Comparison of ENCODE assay signal across 9 cellular contexts in genomic region chr1:29239142-29239541, GRCh38. TPM values are rescaled to one million over a fixed set of nuclear protein-coding genes. Genes with fewer than 3 reads are reported as not detected.
DNase-seq lines count a peak whose midpoint lies in the region; ATAC-seq, FAIRE-seq and TF ChIP-seq lines count a peak whose summit lies in the region.
"Had no signal": no experiment of that assay in that cellular context is flagged by ENCODE, and none has a peak within 500 bp of the region (broad histone marks: within the 10 kb centered on the region; RNA-seq: fewer than 3 reads in every experiment).

No MANE protein-coding gene starts in this region.

- H3K4me1 ChIP-seq in GM23248 (ENCODE audit: insufficient read depth), result peaks cover 10% of the 10 kb centered on the region; the same call in 1 of the 2 replicates
- H3K4me1 ChIP-seq in gastrocnemius medialis, result peaks cover 6 to 7% of the 10 kb centered on the region in 2 donors
- H3K4me1 ChIP-seq in Karpas-422 (ENCODE audit: low read length), result peaks cover 16% of the 10 kb centered on the region

- no peak overlapping the region for H3K27ac Mint-ChIP-seq in immature natural killer cell

- no peaks in the 10 kb centered on the region for H3K79me2 ChIP-seq in GM23248 (ENCODE audit: insufficient read depth)
- no peaks in the 10 kb centered on the region for H3K79me2 ChIP-seq in Karpas-422 (ENCODE audit: low read length)

- DNase-seq in GM23248 (peak; percentile 45), SW480 (ENCODE audit: low spot score) (peak; percentile 90), immature natural killer cell (no peak), gastrocnemius medialis (no peak), RCC 7860 (ENCODE audit: low spot score) (no peak), Karpas-422 (no peak), cerebellar cortex (ENCODE audit: low spot score) (no peak)
- DNase-seq: activated CD4-positive, alpha-beta T cell treated with anti-CD3 and anti-CD28 coated beads for 4 hours had no signal

- H3K9ac ChIP-seq in GM23248 (no peak overlapping the region), Karpas-422 (ENCODE audit: low read length) (no peak overlapping the region)

- intact Hi-C loops in gastrocnemius medialis (cut with DNase I; ENCODE audit: low total_unique reads), result loop anchor here (2.0 to 10.0 kb wide), 5 partner anchors 213 to 1288 kb away; no protein-coding TSS in a partner anchor

- H3K36me3 ChIP-seq in GM23248 (ENCODE audit: low read depth) (no peaks in the 10 kb centered on the region), gastrocnemius medialis (no peaks in the 10 kb centered on the region), Karpas-422 (ENCODE audit: insufficient read depth, low read length) (no peaks in the 10 kb centered on the region)

- H3K36me3 Mint-ChIP-seq in immature natural killer cell, result peaks cover 0 to 6% (median 3%) of the 10 kb centered on the region in 3 donors

- WGBS in GM23248 (ENCODE audit: low coverage in 1 of 2, low lambda C conversion rate in 2 of 2, missing lambda C conversion rate in 2 of 2), 2 experiments, result 73 to 80% methylated on average over 7 of the region's 7 CpGs

- no peak overlapping the region for H3K4me2 ChIP-seq in GM23248 (ENCODE audit: unreplicated experiment)
- H3K4me2 ChIP-seq in Karpas-422 (ENCODE audit: low read depth, low read length, poor library complexity, severe bottlenecking), result no peak overlapping the region

- H4K20me1 ChIP-seq in GM23248 (ENCODE audit: insufficient read depth) (no peaks in the 10 kb centered on the region), Karpas-422 (ENCODE audit: insufficient read depth, low read depth, low read length) (no peaks in the 10 kb centered on the region)

- H3K9me3 Mint-ChIP-seq in immature natural killer cell, result peaks cover 0 to 6% (median 0%) of the 10 kb centered on the region in 6 donors

- H3K27ac ChIP-seq in GM23248 (no peak overlapping the region), gastrocnemius medialis (peak overlapping the region in 3 of 4 donors; percentile 78 to 87 (median 80)), Karpas-422 (ENCODE audit: low read length) (no peak overlapping the region)

- peaks cover 13 to 33% (median 31%) of the 10 kb centered on the region in 3 donors for H3K27me3 Mint-ChIP-seq in immature natural killer cell (ENCODE audit: low read depth in 3 of 3)

- no peaks in the 10 kb centered on the region for H3K27me3 ChIP-seq in GM23248 (replicated peaks; ENCODE audit: insufficient read depth)
- H3K27me3 ChIP-seq in gastrocnemius medialis, result no peaks in the 10 kb centered on the region
- H3K27me3 ChIP-seq in Karpas-422 (ENCODE audit: low read length), result no peaks in the 10 kb centered on the region

- H2AFZ ChIP-seq in GM23248, result no peak overlapping the region
- H2AFZ ChIP-seq in Karpas-422 (ENCODE audit: low read length), result no peak overlapping the region

- TF ChIP-seq POLR2A in gastrocnemius medialis (IDR thresholded peaks at IDR 0.05), result no peak

- FAIRE-seq in RCC 7860 (lab: Jason Lieb, UNC), result no peak

- TF ChIP-seq CTCF in gastrocnemius medialis (IDR thresholded peaks at IDR 0.05 in 4 of 5, conservative IDR thresholded peaks at IDR 0.05 in 1 of 5), result no peak

- H3K9me3 ChIP-seq in GM23248 (ENCODE audit: low read depth), result no peaks in the 10 kb centered on the region
- H3K9me3 ChIP-seq in gastrocnemius medialis, result no peaks in the 10 kb centered on the region
- no peaks in the 10 kb centered on the region for H3K9me3 ChIP-seq in Karpas-422 (ENCODE audit: low read length)

- peaks cover 17 to 27% of the 10 kb centered on the region in 2 donors for H3K4me1 Mint-ChIP-seq in immature natural killer cell

- in situ Hi-C loops in GM23248 (cut with MboI), result loop anchor here (25.0 kb wide), 2 partner anchors 448 to 1473 kb away; partner anchors contain the start of gene MATN1
- in situ Hi-C loops in gastrocnemius medialis (cut with MboI; ENCODE audit: low sequenced_read_pairs in 4 of 4), result loop anchor here (10.0 to 25.0 kb wide), 6 partner anchors 848 to 1476 kb away; no protein-coding TSS in a partner anchor

- peak overlapping the region in 3 of 5 donors; percentile 44 to 83 (median 57) for H3K4me3 Mint-ChIP-seq in immature natural killer cell

- H3K4me3 ChIP-seq in GM23248, result no peak overlapping the region
- H3K4me3 ChIP-seq in gastrocnemius medialis, result no peak overlapping the region
- no peak overlapping the region for H3K4me3 ChIP-seq in Karpas-422 (ENCODE audit: low read length)

- no peak for ATAC-seq in gastrocnemius medialis
- ATAC-seq in GM21423 (IDR thresholded peaks at IDR 0.05; ENCODE audit: unreplicated experiment), result no peak

- H3K9me2 ChIP-seq in GM23248 (ENCODE audit: insufficient read depth) (no peaks in the 10 kb centered on the region), Karpas-422 (replicated peaks; ENCODE audit: insufficient read depth, low read length) (no peaks in the 10 kb centered on the region)

- peaks cover 10% of the 10 kb centered on the region for H3F3A ChIP-seq in GM23248 (ENCODE audit: insufficient read depth)

RNA-seq across cellular contexts. Expression of gene PTPRU, which starts 2.8 kb away (rescaled TPM):
- 16.8 and 18.0 TPM in 2 replicates for total RNA-seq in GM23248 (2014; rRNA removed; shearing (Covaris generic))
- 6.0 and 6.2 TPM in 2 replicates for polyA plus RNA-seq in GM23248 (2016; fragmentation: Nextera tagmentation; extraction: Ambion mirVana)
- polyA plus RNA-seq in immature natural killer cell, result not detected
- 10 to 100 TPM; 11.4 to 59.4 (median 35.3) TPM for total RNA-seq in gastrocnemius medialis
- total RNA-seq in Karpas-422 (2014; rRNA removed; shearing (Covaris generic); ENCODE audit: low replicate concordance), result 1.1 TPM in 1 of 2 replicates, not detected in the other

RNA-seq across cellular contexts. Expression of gene MECR, which starts 8.4 kb away (rescaled TPM):
- 19.1 and 23.6 TPM in 2 replicates for total RNA-seq in GM23248 (2014; rRNA removed; shearing (Covaris generic))
- 43.3 and 48.2 TPM in 2 replicates for polyA plus RNA-seq in GM23248 (2016; fragmentation: Nextera tagmentation; extraction: Ambion mirVana)
- polyA plus RNA-seq in immature natural killer cell, result 10 to 100 TPM in 2 of 3 donors, 1 to 10 TPM in 1; 6.5 to 14.0 (median 11.3) TPM
- total RNA-seq in gastrocnemius medialis, result 10 to 100 TPM; 21.9 to 29.8 (median 26.6) TPM
- total RNA-seq in Karpas-422 (2014; rRNA removed; shearing (Covaris generic); ENCODE audit: low replicate concordance), result 25.3 and 26.2 TPM in 2 replicates

RNA-seq across cellular contexts. Expression of gene SRSF4, which starts 57.4 kb away (rescaled TPM):
- total RNA-seq in GM23248 (2014; rRNA removed; shearing (Covaris generic)), result 36.3 and 45.0 TPM in 2 replicates
- polyA plus RNA-seq in GM23248 (2016; fragmentation: Nextera tagmentation; extraction: Ambion mirVana) (60.8 and 65.6 TPM in 2 replicates), immature natural killer cell (100 to 1,000 TPM in 1 of 3 donors, 10 to 100 TPM in 2; 49.5 to 110 (median 62.4) TPM)
- 10 to 100 TPM; 42.4 to 72.5 (median 65.4) TPM for total RNA-seq in gastrocnemius medialis
- total RNA-seq in Karpas-422 (2014; rRNA removed; shearing (Covaris generic); ENCODE audit: low replicate concordance), result 31.7 and 40.1 TPM in 2 replicates

Comparison
In these comparisons a context has a peak if more than half of its experiments do, and no peak if none do; other contexts are left out.
1. DNase-seq: peak in GM23248 (single experiment) and SW480 (single experiment); none in immature natural killer cell (0 of 3), gastrocnemius medialis (0 of 2), RCC 7860 (single experiment), Karpas-422 (single experiment) and cerebellar cortex (single experiment).
2. H3K27ac ChIP-seq: peak in gastrocnemius medialis (3 of 4); none in GM23248 (single experiment) and Karpas-422 (single experiment).